1 cellular context compared by ENCODE assay signal in genomic region chr14:49621114-49621881, GRCh38.
TF ChIP-seq lines count a peak whose summit lies in the region.

No MANE protein-coding gene starts in this region.

TF ChIP-seq in HEK293, 187 proteins besides CTCF, POLR2A, EP300 and RAD21 (continued from another document):
- no peak for TF ChIP-seq PRDM6 (tag by site-specific recombination; IDR thresholded peaks at IDR 0.05)
- TF ChIP-seq SP3 (tag by site-specific recombination; IDR thresholded peaks at IDR 0.05) = no peak
- TF ChIP-seq ZNF530 (tag by site-specific recombination; IDR thresholded peaks at IDR 0.05; ENCODE audit: low read depth) = no peak
- TF ChIP-seq ZNF214 (tag by site-specific recombination; IDR thresholded peaks at IDR 0.05; ENCODE audit: borderline replicate concordance) = no peak
- TF ChIP-seq ZNF248 (tag by site-specific recombination; IDR thresholded peaks at IDR 0.05) = no peak
- no peak; the same call in 1 of the 2 replicates for TF ChIP-seq ZNF24 (tag by site-specific recombination; IDR thresholded peaks at IDR 0.05)
